28 cellular contexts compared by ENCODE assay signal in genomic region chr17:71878271-71878670, GRCh38.
"Had no signal": no experiment of that assay in that cellular context is flagged by ENCODE, and none has a peak within 500 bp of the region (broad histone marks: within the 10 kb centered on the region; RNA-seq: fewer than 3 reads in every experiment).

No MANE protein-coding gene starts in this region.

- FAIRE-seq: colon, endometrium, endothelial cell of umbilical vein, frontal cortex had no signal

- DNase-seq: colonic mucosa; cortex of kidney; dermis blood vessel endothelial cell; dorsolateral prefrontal cortex; effector CD4-positive, alpha-beta T cell; effector CD8-positive, alpha-beta T cell; effector memory CD4-positive, alpha-beta T cell; effector memory CD8-positive, alpha-beta T cell; endodermal cell; erythroblast; esophagus squamous epithelium; foreskin fibroblast; foreskin keratinocyte; gastrocnemius medialis; glutamatergic neuron; head of caudate nucleus; heart left ventricle; heart right ventricle had no signal

- H3K27ac ChIP-seq: colonic mucosa, coronary artery, dorsolateral prefrontal cortex, epithelial cell of prostate, esophagus muscularis mucosa, esophagus squamous epithelium, foreskin keratinocyte, gastrocnemius medialis, gastroesophageal sphincter, heart left ventricle, heart right ventricle, hepatocyte had no signal

- H3K27ac Mint-ChIP-seq: dendritic cell treated with granulocyte-macrophage colony-stimulating factor and Interleukin-4, amounts not matched to agents 40 ng/mL and 50 ng/mL, for 4 days; effector memory CD8-positive, alpha-beta T cell; endodermal cell had no signal

- H3K4me3 Mint-ChIP-seq: dendritic cell treated with granulocyte-macrophage colony-stimulating factor and Interleukin-4, amounts not matched to agents 40 ng/mL and 50 ng/mL, for 4 days; effector memory CD8-positive, alpha-beta T cell; endodermal cell had no signal

- H3K4me1 ChIP-seq: colonic mucosa, esophagus muscularis mucosa, esophagus squamous epithelium, foreskin keratinocyte, gastrocnemius medialis, gastroesophageal sphincter, heart left ventricle, heart right ventricle had no signal

- H3K4me1 Mint-ChIP-seq: endodermal cell had no signal

- H3K36me3 ChIP-seq: colonic mucosa, esophagus muscularis mucosa, esophagus squamous epithelium, gastrocnemius medialis, gastroesophageal sphincter, heart left ventricle, heart right ventricle had no signal

- H3K27me3 Mint-ChIP-seq: dendritic cell treated with granulocyte-macrophage colony-stimulating factor and Interleukin-4, amounts not matched to agents 40 ng/mL and 50 ng/mL, for 4 days; effector memory CD8-positive, alpha-beta T cell had no signal

- H3K27me3 ChIP-seq: colonic mucosa, dorsolateral prefrontal cortex, esophagus muscularis mucosa, esophagus squamous epithelium, foreskin keratinocyte, gastrocnemius medialis, gastroesophageal sphincter, heart left ventricle, hepatocyte had no signal

- H3K9me3 ChIP-seq: colonic mucosa, esophagus muscularis mucosa, esophagus squamous epithelium, gastrocnemius medialis, gastroesophageal sphincter, heart left ventricle, heart right ventricle had no signal

- H3K4me3 ChIP-seq: colonic mucosa, coronary artery, dorsolateral prefrontal cortex, esophagus muscularis mucosa, esophagus squamous epithelium, gastrocnemius medialis, gastroesophageal sphincter, heart left ventricle, heart right ventricle, hepatocyte had no signal
